Comparison of ENCODE assay signal across 25 cellular contexts in the genomic region with DNA sequence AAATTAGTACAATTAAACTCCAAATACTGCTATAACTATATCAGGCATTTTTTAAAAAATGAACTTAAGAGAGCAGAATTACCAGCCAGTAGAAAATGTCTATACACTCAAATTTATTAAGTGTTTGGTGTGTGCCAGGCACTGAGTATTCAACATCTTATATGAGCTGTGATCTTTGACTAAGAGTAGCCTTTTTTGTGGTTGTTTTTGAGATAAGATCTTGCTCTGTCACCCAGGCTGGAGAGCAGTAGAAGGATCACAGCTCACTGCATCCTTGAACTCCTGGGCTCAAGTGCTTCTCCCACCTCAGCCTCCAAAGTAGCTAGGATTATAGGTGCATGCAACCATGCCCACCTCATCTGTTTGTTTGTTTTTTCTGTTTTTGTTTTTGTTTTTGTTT.
"Had no signal": no experiment of that assay in that cellular context is flagged by ENCODE, and none has a peak within 500 bp of the region (broad histone marks: within the 10 kb centered on the region; RNA-seq: fewer than 3 reads in every experiment).

No MANE protein-coding gene starts in this region.

- H3K9me3 ChIP-seq: adrenal gland, heart left ventricle, lower lobe of right lung, spleen, thoracic aorta, vagina had no signal

- H3K9me3 Mint-ChIP-seq: activated CD4-positive, alpha-beta memory T cell treated with anti-CD3 and anti-CD28 coated beads, Interleukin-2, amount 10 ng/mL, durations not matched to agents 7 days and 5 days; activated T-helper 17 cell treated with anti-CD3 and anti-CD28 coated beads, Interleukin-2, amount 50 U/mL, for 72 hours; mesothelial cell of epicardium; natural killer cell; T-cell; T-helper 2 cell treated with Interferon-gamma antibody and Interleukin-4, amounts not matched to agents 5 μg/mL and 100 μg/mL, for 36 hours; type B pancreatic cell; WTC11 had no signal

- H3K4me1 ChIP-seq: adrenal gland, spleen had no signal

- H3K4me1 Mint-ChIP-seq: activated T-helper 17 cell treated with anti-CD3 and anti-CD28 coated beads, Interleukin-2, amount 50 U/mL, for 72 hours; natural killer cell had no signal

- H3K36me3 ChIP-seq: adrenal gland, heart left ventricle, lower lobe of right lung, spleen, thoracic aorta, vagina had no signal

- H3K27me3 ChIP-seq: adrenal gland, heart left ventricle, spleen, vagina had no signal

- H3K4me3 Mint-ChIP-seq: activated CD4-positive, alpha-beta memory T cell treated with anti-CD3 and anti-CD28 coated beads, Interleukin-2, amount 10 ng/mL, durations not matched to agents 7 days and 5 days; activated naive CD8-positive, alpha-beta T cell; activated T-helper 17 cell treated with anti-CD3 and anti-CD28 coated beads, Interleukin-2, amount 50 U/mL, for 72 hours; mesothelial cell of epicardium; natural killer cell; T-cell; T-helper 2 cell treated with Interferon-gamma antibody and Interleukin-4, amounts not matched to agents 5 μg/mL and 100 μg/mL, for 36 hours; type B pancreatic cell; WTC11 had no signal

- H3K27ac ChIP-seq: adrenal gland, epithelial cell of prostate, lower lobe of right lung, spleen, vagina had no signal

- ATAC-seq: activated T-helper 17 cell treated with anti-CD3 and anti-CD28 coated beads, Interleukin-2, amount 50 U/mL, for 72 hours; left colon; lower lobe of right lung; natural killer cell; WTC11 had no signal

- H3K27ac Mint-ChIP-seq: activated CD4-positive, alpha-beta memory T cell treated with anti-CD3 and anti-CD28 coated beads, Interleukin-2, amount 10 ng/mL, durations not matched to agents 7 days and 5 days; activated naive CD8-positive, alpha-beta T cell; activated T-helper 17 cell treated with anti-CD3 and anti-CD28 coated beads, Interleukin-2, amount 50 U/mL, for 72 hours; mesothelial cell of epicardium; natural killer cell; progenitor cell of endocrine pancreas; T-cell; T-helper 2 cell treated with Interferon-gamma antibody and Interleukin-4, amounts not matched to agents 5 μg/mL and 100 μg/mL, for 36 hours; type B pancreatic cell; WTC11 had no signal

- DNase-seq: activated CD4-positive, alpha-beta memory T cell treated with anti-CD3 and anti-CD28 coated beads, Interleukin-2, amount 10 ng/mL, durations not matched to agents 7 days and 5 days; activated CD4-positive, alpha-beta T cell treated with anti-CD3 and anti-CD28 coated beads for 4 hours; activated naive CD4-positive, alpha-beta T cell; adrenal gland; cortex of kidney; heart left ventricle; islet precursor cell; left colon; lower lobe of right lung; natural killer cell; retina; spleen; stimulated activated CD4-positive, alpha-beta T cell treated with anti-CD3 and anti-CD28 coated beads, Interleukin-4, amount 100 ng/mL, for 1 hour; stimulated activated naive CD4-positive, alpha-beta T cell treated with Interleukin-2 at 50 U/mL for 16 hours; T-cell had no signal

- H3K4me3 ChIP-seq: adrenal gland, heart left ventricle, lower lobe of right lung, spleen, thoracic aorta, vagina had no signal

- H3K36me3 Mint-ChIP-seq: activated naive CD8-positive, alpha-beta T cell; mesothelial cell of epicardium; natural killer cell; T-cell; type B pancreatic cell; WTC11 had no signal
